In the genomic region with DNA sequence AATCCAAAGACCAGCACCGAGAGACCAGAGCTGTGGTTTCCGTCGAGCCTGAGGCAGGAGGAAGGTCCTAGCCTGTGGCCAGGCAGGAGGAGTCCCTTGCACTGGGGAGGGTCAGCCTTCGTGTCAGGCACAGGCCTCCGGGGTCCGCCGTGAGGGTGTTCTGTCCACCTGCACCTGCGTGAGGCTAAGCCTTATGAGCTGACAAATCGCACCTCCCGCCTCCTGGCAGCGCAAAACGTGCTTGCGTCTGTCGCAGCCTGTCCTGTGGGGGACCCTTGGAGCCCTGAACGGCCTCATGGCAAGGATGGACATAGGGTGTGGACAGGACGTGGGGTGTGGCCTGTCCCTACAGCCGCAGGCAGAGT, we compare ENCODE assay signal across 15 cellular contexts.
DNase-seq lines count a peak whose midpoint lies in the region; ATAC-seq and TF ChIP-seq lines count a peak whose summit lies in the region.
"Had no signal": no experiment of that assay in that cellular context is flagged by ENCODE, and none has a peak within 500 bp of the region (broad histone marks: within the 10 kb centered on the region; RNA-seq: fewer than 3 reads in every experiment).

No MANE protein-coding gene starts in this region.

- no peaks in the 10 kb centered on the region for H3K4me1 Mint-ChIP-seq in activated CD4-positive, alpha-beta memory T cell treated with anti-CD3 and anti-CD28 coated beads, Interleukin-2, amount 10 ng/mL, durations not matched to agents 7 days and 5 days
- no peaks in the 10 kb centered on the region for H3K4me1 Mint-ChIP-seq in naive thymus-derived CD4-positive, alpha-beta T cell
- H3K4me1 Mint-ChIP-seq: B cell had no signal

- H2AFZ ChIP-seq in IMR-90 (replicated peaks; ENCODE audit: low read length, poor library complexity), result peak overlapping the region; percentile 32

- no peak overlapping the region for H3K4ac ChIP-seq in IMR-90 (ENCODE audit: low read depth, low read length)

- H3K14ac ChIP-seq in IMR-90 (replicated peaks; ENCODE audit: low read depth, low read length), result no peak overlapping the region

- peaks cover 8% of the 10 kb centered on the region for H3K9me3 ChIP-seq in IMR-90 (ENCODE audit: control insufficient read depth, insufficient read depth, low read length)
- H3K9me3 ChIP-seq in spleen, result no peaks in the 10 kb centered on the region
- H3K9me3 ChIP-seq in naive thymus-derived CD4-positive, alpha-beta T cell (ENCODE audit: control insufficient read depth in 2 of 3, low read length in 3 of 3), result no peaks in the 10 kb centered on the region

- H3K79me1 ChIP-seq in IMR-90 (ENCODE audit: low read depth in 1 of 2, low read length in 2 of 2), result no peaks in the 10 kb centered on the region

- POLR2A ChIA-PET in IMR-90 (lab: Charles Lee; ENCODE audit: unreplicated experiment), result no interaction called here
- POLR2A ChIA-PET in activated CD4-positive, alpha-beta memory T cell treated with anti-CD3 and anti-CD28 coated beads, Interleukin-2, amount 10 ng/mL, durations not matched to agents 7 days and 5 days (lab: Charles Lee), result no interaction called here
- POLR2A ChIA-PET in naive thymus-derived CD4-positive, alpha-beta T cell (lab: Charles Lee), result interaction anchor here (0.6 kb wide), 1 partner anchor 23 kb away, joined by 3 read pairs; no protein-coding TSS in a partner anchor

- H3K27ac ChIP-seq in IMR-90 (ENCODE audit: insufficient read depth, low read length) (no peak overlapping the region), spleen (no peak overlapping the region)
- H3K27ac ChIP-seq in naive thymus-derived CD4-positive, alpha-beta T cell (ENCODE audit: low read depth, low read length), result no peak overlapping the region

- H2BK20ac ChIP-seq in IMR-90 (ENCODE audit: low read depth, low read length), result no peak overlapping the region

- H2AK9ac ChIP-seq in IMR-90 (replicated peaks; ENCODE audit: low read depth, low read length, poor library complexity), result peak overlapping the region; percentile 28

- no peaks in the 10 kb centered on the region for H3K9me1 ChIP-seq in IMR-90 (ENCODE audit: insufficient read depth, low read length)

- no peak overlapping the region for H3K23ac ChIP-seq in IMR-90 (ENCODE audit: low read depth, low read length)

- TF ChIP-seq CTCF in IMR-90 (conservative IDR thresholded peaks at IDR 0.05; ENCODE audit: low read depth, low read length) (no peak), spleen (IDR thresholded peaks at IDR 0.05 in 8 of 11, conservative IDR thresholded peaks at IDR 0.05 in 3 of 11) (no peak)

- no peak for TF ChIP-seq RAD21 in IMR-90 (IDR thresholded peaks at IDR 0.05; ENCODE audit: low read length)

- H3K4me2 ChIP-seq in IMR-90 (ENCODE audit: low read depth, low read length), result no peak overlapping the region

- no peak overlapping the region for H3K18ac ChIP-seq in IMR-90 (ENCODE audit: low read depth, low read length)

- dilution Hi-C loops in IMR-90 (cut with HindIII; ENCODE audit: low sequenced_read_pairs, unreplicated experiment), result no loop called here

- H4K91ac ChIP-seq in IMR-90 (ENCODE audit: insufficient read depth, low read depth, low read length), result no peak overlapping the region

- H3K9ac ChIP-seq in IMR-90 (ENCODE audit: low read depth, low read length), result no peak overlapping the region

- no peaks in the 10 kb centered on the region for H3K36me3 Mint-ChIP-seq in activated CD4-positive, alpha-beta memory T cell treated with anti-CD3 and anti-CD28 coated beads, Interleukin-2, amount 10 ng/mL, durations not matched to agents 7 days and 5 days (ENCODE audit: low read depth)
- no peaks in the 10 kb centered on the region for H3K36me3 Mint-ChIP-seq in naive thymus-derived CD4-positive, alpha-beta T cell

- CTCF ChIA-PET in IMR-90 (lab: Yijun Ruan, JAX), result no interaction called here
- CTCF ChIA-PET in activated CD4-positive, alpha-beta memory T cell treated with anti-CD3 and anti-CD28 coated beads, Interleukin-2, amount 10 ng/mL, durations not matched to agents 7 days and 5 days (lab: Charles Lee), result no interaction called here
- CTCF ChIA-PET in naive thymus-derived CD4-positive, alpha-beta T cell (lab: Charles Lee), result no interaction called here

- H3K9me3 Mint-ChIP-seq in activated CD4-positive, alpha-beta memory T cell treated with anti-CD3 and anti-CD28 coated beads, Interleukin-2, amount 10 ng/mL, durations not matched to agents 7 days and 5 days, result no peaks in the 10 kb centered on the region
- no peaks in the 10 kb centered on the region for H3K9me3 Mint-ChIP-seq in naive thymus-derived CD4-positive, alpha-beta T cell
- H3K9me3 Mint-ChIP-seq: CD4-positive, alpha-beta T cell had no signal

- no peak for ATAC-seq in IMR-90 (ENCODE audit: low read depth)
- no peak for ATAC-seq in HG03196 (IDR thresholded peaks at IDR 0.05; ENCODE audit: unreplicated experiment)
- ATAC-seq in naive thymus-derived CD4-positive, alpha-beta T cell, result no peak
- no peak for ATAC-seq in HG02973 (IDR thresholded peaks at IDR 0.05; ENCODE audit: unreplicated experiment)
- ATAC-seq: PC-3 had no signal

- H3K56ac ChIP-seq in IMR-90 (ENCODE audit: extremely low read depth, insufficient read depth, low read length), result no peak overlapping the region

- H3K27me3 Mint-ChIP-seq in activated CD4-positive, alpha-beta memory T cell treated with anti-CD3 and anti-CD28 coated beads, Interleukin-2, amount 10 ng/mL, durations not matched to agents 7 days and 5 days, result no peaks in the 10 kb centered on the region
- no peaks in the 10 kb centered on the region for H3K27me3 Mint-ChIP-seq in naive thymus-derived CD4-positive, alpha-beta T cell
- H3K27me3 Mint-ChIP-seq: B cell; CD4-positive, alpha-beta T cell had no signal

- no peak overlapping the region for H3K4me3 ChIP-seq in IMR-90 (ENCODE audit: insufficient read depth, low read depth, low read length)
- H3K4me3 ChIP-seq in spleen, result no peak overlapping the region
- no peak overlapping the region for H3K4me3 ChIP-seq in naive thymus-derived CD4-positive, alpha-beta T cell (ENCODE audit: low read length)
- no peak overlapping the region for H3K4me3 ChIP-seq in H7 (ENCODE audit: insufficient read depth, low read depth, low read length)

- H3K36me3 ChIP-seq in IMR-90 (ENCODE audit: control insufficient read depth, insufficient read depth, low read length) (no peaks in the 10 kb centered on the region), spleen (no peaks in the 10 kb centered on the region), H7 (replicated peaks; ENCODE audit: control insufficient read depth, insufficient read depth, low read length) (no peaks in the 10 kb centered on the region)
- no peaks in the 10 kb centered on the region for H3K36me3 ChIP-seq in naive thymus-derived CD4-positive, alpha-beta T cell (ENCODE audit: control insufficient read depth in 2 of 3, insufficient read depth in 3 of 3, low read length in 3 of 3)

- no peak overlapping the region for H2BK120ac ChIP-seq in IMR-90 (ENCODE audit: low read depth, low read length)

- H4K20me1 ChIP-seq in IMR-90 (ENCODE audit: insufficient read depth, low read length), result no peaks in the 10 kb centered on the region

- 84% methylated on average over 12 of the region's 17 CpGs; no CpG with 5 or more reads in 1 of the 2 experiments for WGBS in IMR-90 (ENCODE audit: extremely low coverage in 2 of 2, insufficient read length in 1 of 2), 2 experiments
- WGBS in spleen, 5 donors, result 61 to 90% (median 88%) methylated on average over 3 to 17 of the region's 17 CpGs; no CpG with 5 or more reads in 1 of the 5 donors

- intact Hi-C loops in IMR-90 (cut with micrococcal nuclease), result no loop called here
- intact Hi-C loops in spleen (cut with DNase I; ENCODE audit: low total_unique reads), result no loop called here
- intact Hi-C loops in naive thymus-derived CD4-positive, alpha-beta T cell (cut with micrococcal nuclease), result no loop called here

- no peak overlapping the region for H4K8ac ChIP-seq in IMR-90 (ENCODE audit: low read depth in 2 of 2, low read length in 2 of 2)

- H2AK5ac ChIP-seq in IMR-90 (ENCODE audit: low read depth, low read length), result no peak overlapping the region

- in situ Hi-C loops in IMR-90 (cut with MboI; ENCODE audit: low sequenced_read_pairs), result no loop called here

- no TSS peak for BruUV-seq in IMR-90 (replicated peaks; lab: Mats Ljungman, UMichigan)

- no peak overlapping the region for H3K27ac Mint-ChIP-seq in activated CD4-positive, alpha-beta memory T cell treated with anti-CD3 and anti-CD28 coated beads, Interleukin-2, amount 10 ng/mL, durations not matched to agents 7 days and 5 days
- no peak overlapping the region for H3K27ac Mint-ChIP-seq in naive thymus-derived CD4-positive, alpha-beta T cell
- H3K27ac Mint-ChIP-seq: B cell; CD4-positive, alpha-beta T cell had no signal

- no peak overlapping the region for H4K5ac ChIP-seq in IMR-90 (ENCODE audit: low read depth, low read length)

- H3K27me3 ChIP-seq in IMR-90 (ENCODE audit: control insufficient read depth, insufficient read depth, low read length), result no peaks in the 10 kb centered on the region; the same call in none of the 2 replicates
- H3K27me3 ChIP-seq in spleen (replicated peaks in 1 of 7), result peaks cover 0 to 36% (median 0%) of the 10 kb centered on the region in 7 donors
- H3K27me3 ChIP-seq in naive thymus-derived CD4-positive, alpha-beta T cell (ENCODE audit: control insufficient read depth in 2 of 2, insufficient read depth in 2 of 2, low read length in 2 of 2), result no peaks in the 10 kb centered on the region
- H3K27me3 ChIP-seq in H7 (ENCODE audit: control insufficient read depth, insufficient read depth, low read length), result no peaks in the 10 kb centered on the region

- no peak for DNase-seq in IMR-90
- peak; percentile 7 for DNase-seq in activated CD4-positive, alpha-beta memory T cell treated with anti-CD3 and anti-CD28 coated beads, Interleukin-2, amount 10 ng/mL, durations not matched to agents 7 days and 5 days
- peak; percentile 46 for DNase-seq in islet precursor cell
- peak; percentile 61 for DNase-seq in spleen
- no peak for DNase-seq in naive thymus-derived CD4-positive, alpha-beta T cell
- DNase-seq in H7, result no peak
- DNase-seq: HCEC 1CT, NCI-H1417, NCI-H1930, NCI-H69, PC-3 had no signal

- H2BK5ac ChIP-seq in IMR-90 (ENCODE audit: low read depth, low read length, poor library complexity, severe bottlenecking), result no peak overlapping the region

- TF ChIP-seq POLR2A in IMR-90 (IDR thresholded peaks at IDR 0.05; ENCODE audit: low read depth, low read length) (no peak), spleen (IDR thresholded peaks at IDR 0.05) (no peak)

- H3K4me1 ChIP-seq in IMR-90 (ENCODE audit: control insufficient read depth, insufficient read depth, low read length) (no peaks in the 10 kb centered on the region), spleen (peaks cover 0 to 6% (median 0%) of the 10 kb centered on the region in 6 donors)
- H3K4me1 ChIP-seq in naive thymus-derived CD4-positive, alpha-beta T cell (ENCODE audit: control insufficient read depth in 2 of 2, insufficient read depth in 2 of 2, low read length in 2 of 2), result no peaks in the 10 kb centered on the region

- H2BK15ac ChIP-seq in IMR-90 (ENCODE audit: low read depth, low read length), result no peak overlapping the region

- no peak overlapping the region for H3K4me3 Mint-ChIP-seq in activated CD4-positive, alpha-beta memory T cell treated with anti-CD3 and anti-CD28 coated beads, Interleukin-2, amount 10 ng/mL, durations not matched to agents 7 days and 5 days
- no peak overlapping the region for H3K4me3 Mint-ChIP-seq in naive thymus-derived CD4-positive, alpha-beta T cell
- H3K4me3 Mint-ChIP-seq: B cell; CD4-positive, alpha-beta T cell had no signal

TF ChIP-seq in IMR-90, 13 proteins besides CTCF, POLR2A, EP300 and RAD21 (continues in another document):
- no peak for TF ChIP-seq FOS (IDR thresholded peaks at IDR 0.05; ENCODE audit: low read depth, low read length)

Comparison
In these comparisons a context has a peak if more than half of its experiments do, and no peak if none do; other contexts are left out.
1. DNase-seq: peak in activated CD4-positive, alpha-beta memory T cell treated with anti-CD3 and anti-CD28 coated beads, Interleukin-2, amount 10 ng/mL, durations not matched to agents 7 days and 5 days (single experiment), islet precursor cell (single experiment) and spleen (single experiment); none in IMR-90 (single experiment), naive thymus-derived CD4-positive, alpha-beta T cell (0 of 9) and H7 (single experiment).